23 cellular contexts compared by ENCODE assay signal in genomic region chr1:14083706-14084105, GRCh38.
"Had no signal": no experiment of that assay in that cellular context is flagged by ENCODE, and none has a peak within 500 bp of the region (broad histone marks: within the 10 kb centered on the region; RNA-seq: fewer than 3 reads in every experiment).

No MANE protein-coding gene starts in this region.

- H3K9me3 ChIP-seq: esophagus muscularis mucosa, mucosa of descending colon, neutrophil, ovary, right atrium auricular region, sigmoid colon, testis, tibial nerve, upper lobe of right lung, vagina had no signal

- H3K4me3 ChIP-seq: coronary artery, esophagus muscularis mucosa, heart left ventricle, mucosa of descending colon, ovary, right atrium auricular region, sigmoid colon, skin epidermis, testis, tibial nerve, upper lobe of right lung, vagina had no signal

- H3K27me3 ChIP-seq: esophagus muscularis mucosa, heart left ventricle, neutrophil, ovary, right atrium auricular region, sigmoid colon, testis, tibial nerve, upper lobe of right lung, vagina had no signal

- H3K27ac ChIP-seq: coronary artery, esophagus muscularis mucosa, heart left ventricle, neutrophil, ovary, right atrium auricular region, sigmoid colon, skin epidermis, testis, tibial nerve, upper lobe of right lung, vagina had no signal

- H3K36me3 ChIP-seq: esophagus muscularis mucosa, heart left ventricle, neutrophil, ovary, right atrium auricular region, sigmoid colon, tibial nerve, upper lobe of right lung, vagina had no signal

- H3K4me1 ChIP-seq: esophagus muscularis mucosa, heart left ventricle, right atrium auricular region, sigmoid colon, testis, tibial nerve, upper lobe of right lung, vagina had no signal

- ATAC-seq: heart left ventricle; mucosa of descending colon; naive thymus-derived CD8-positive, alpha-beta T cell; stimulated activated naive B cell treated with anti-CD40 and anti-IgM and Interleukin-4, amounts not matched to agents 10 μg/mL and 1 μg/mL and 100 μg/mL, for 72 hours; stimulated activated naive CD8-positive, alpha-beta T cell treated with anti-CD3 and anti-CD28 coated beads, Interleukin-15, amount 100 ng/mL, for 72 hours; upper lobe of right lung had no signal

- DNase-seq: effector CD4-positive, alpha-beta T cell; heart left ventricle; hypothalamus; kidney glomerular epithelial cell; mucosa of descending colon; naive thymus-derived CD8-positive, alpha-beta T cell; ovary; sigmoid colon; stimulated activated CD4-positive, alpha-beta T cell treated with anti-CD3 and anti-CD28 coated beads, Interleukin-2, amount 100 ng/mL, for 24 hours; stimulated activated CD4-positive, alpha-beta T cell treated with anti-CD3 and anti-CD28 coated beads, Interleukin-4, amount 100 ng/mL, for 4 hours; stimulated activated naive B cell treated with anti-CD40 and anti-IgM and Interleukin-4, amounts not matched to agents 10 μg/mL and 1 μg/mL and 100 μg/mL, for 72 hours; stimulated activated naive CD8-positive, alpha-beta T cell treated with anti-CD3 and anti-CD28 coated beads, Interleukin-15, amount 100 ng/mL, for 72 hours; testis; upper lobe of right lung had no signal

- FAIRE-seq: frontal cortex, islet of Langerhans had no signal
